Comparison of ENCODE assay signal across 1 cellular context in genomic region chr2:26616032-26616863, GRCh38.
TF ChIP-seq lines count a peak whose summit lies in the region.

No MANE protein-coding gene starts in this region.

TF ChIP-seq in K562, 482 proteins besides CTCF, POLR2A, EP300 and RAD21:
- TF ChIP-seq ZNF609 (CRISPR knock-in tag; IDR thresholded peaks at IDR 0.05; ENCODE audit: borderline replicate concordance) (no peak), RFX7 (CRISPR knock-in tag; IDR thresholded peaks at IDR 0.05) (no peak), ARNT (IDR thresholded peaks at IDR 0.05) (no peak), ZBTB49 (CRISPR knock-in tag; IDR thresholded peaks at IDR 0.05; ENCODE audit: borderline replicate concordance) (no peak), NBN (IDR thresholded peaks at IDR 0.05; ENCODE audit: low read depth) (no peak), MLLT1 (IDR thresholded peaks at IDR 0.05) (no peak), KDM4B (IDR thresholded peaks at IDR 0.05; ENCODE audit: borderline replicate concordance in 2 of 2, low read depth in 1 of 2) (no peak), CHD2 (IDR thresholded peaks at IDR 0.05; ENCODE audit: low read depth, low read length) (no peak), ZFP1 (CRISPR knock-in tag; IDR thresholded peaks at IDR 0.05) (no peak), PPARD (CRISPR knock-in tag; IDR thresholded peaks at IDR 0.05) (no peak), BRD9 (IDR thresholded peaks at IDR 0.05; ENCODE audit: low read depth, partially characterized antibody) (no peak), GTF2E2 (tag; IDR thresholded peaks at IDR 0.05) (no peak), SAFB (IDR thresholded peaks at IDR 0.05; ENCODE audit: borderline replicate concordance, low read depth, low read length) (no peak), SIX5 (IDR thresholded peaks at IDR 0.05; ENCODE audit: borderline replicate concordance in 1 of 2, insufficient read depth in 1 of 2, low read depth in 1 of 2, low read length in 2 of 2) (no peak)
